ENCODE assay signal across 1 cellular context in genomic region chr1:156726549-156727226, GRCh38.
TF ChIP-seq lines count a peak whose summit lies in the region.

No MANE protein-coding gene starts in this region.

TF ChIP-seq in Ishikawa, 13 proteins besides CTCF, POLR2A, EP300 and RAD21 (continued from another document):
- TF ChIP-seq ZBTB7A (IDR thresholded peaks at IDR 0.05; ENCODE audit: low read depth) (no peak), CEBPB (IDR thresholded peaks at IDR 0.05) (no peak), YY1 (IDR thresholded peaks at IDR 0.05; ENCODE audit: low read depth) (no peak), NFIC (IDR thresholded peaks at IDR 0.05) (no peak), CREB1 (IDR thresholded peaks at IDR 0.05; ENCODE audit: low read depth) (no peak), EGR1 (IDR thresholded peaks at IDR 0.05) (no peak), TEAD4 (IDR thresholded peaks at IDR 0.05) (no peak), TAF1 (IDR thresholded peaks at IDR 0.05; ENCODE audit: low read depth) (no peak)
